ENCODE assay signal across 1 cellular context in genomic region chr17:63972796-63973195, GRCh38.
A peak's percentile ranks its signal among the peaks of the same experiment; 100 is the strongest.
TF ChIP-seq lines count a peak whose summit lies in the region.

Gene SCN4A (minus strand): TSS chr17:63972918. CDS start chr17:63972841, 77 bp downstream.

TF ChIP-seq in HepG2, 621 proteins besides CTCF, POLR2A, EP300 and RAD21:
- no peak for TF ChIP-seq POLR2AphosphoS2 (IDR thresholded peaks at IDR 0.05; ENCODE audit: low read depth, low read length)
- TF ChIP-seq NRL (CRISPR knock-in tag; IDR thresholded peaks at IDR 0.05; ENCODE audit: borderline replicate concordance) = 0 out of 2 replicates have a peak, but pooled peaks have one; percentile 19
